Comparison of ENCODE assay signal across 1 cellular context in the genomic region with DNA sequence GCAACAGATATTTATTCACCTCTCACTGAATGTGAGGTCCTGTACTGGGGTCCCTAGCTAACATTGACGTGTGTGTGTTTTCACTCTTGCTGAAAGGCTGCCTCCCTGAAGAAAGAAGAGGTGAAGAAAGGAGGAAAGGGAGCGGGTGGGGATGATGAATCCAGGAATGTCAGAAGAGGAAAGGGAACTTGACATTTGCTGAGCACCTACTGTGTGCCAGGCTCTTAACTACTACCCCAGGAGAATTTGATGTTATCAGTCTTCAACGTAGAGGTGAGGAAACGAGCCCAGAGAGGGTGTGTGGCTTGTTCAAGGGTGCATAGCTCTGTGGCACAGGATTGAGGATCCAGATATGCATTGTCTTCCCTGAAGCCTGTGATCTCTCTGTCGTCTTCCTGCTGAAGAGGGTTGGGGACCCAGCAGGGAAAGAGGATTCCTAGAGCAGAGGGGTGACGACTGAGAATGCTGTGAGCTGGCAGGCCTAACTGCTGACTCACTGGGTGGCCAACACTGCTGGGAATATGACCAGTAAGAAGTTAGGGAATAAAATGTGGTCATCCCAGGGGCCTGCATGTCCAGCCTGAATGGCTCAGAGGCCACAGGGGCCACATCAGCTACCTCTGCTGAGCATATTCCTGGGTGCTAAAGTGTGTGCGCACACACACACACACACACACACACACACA.
TF ChIP-seq lines count a peak whose summit lies in the region.

No MANE protein-coding gene starts in this region.

TF ChIP-seq in HCT116, 20 proteins besides CTCF, POLR2A, EP300 and RAD21 (continued from another document):
- TF ChIP-seq, protein P1, sequence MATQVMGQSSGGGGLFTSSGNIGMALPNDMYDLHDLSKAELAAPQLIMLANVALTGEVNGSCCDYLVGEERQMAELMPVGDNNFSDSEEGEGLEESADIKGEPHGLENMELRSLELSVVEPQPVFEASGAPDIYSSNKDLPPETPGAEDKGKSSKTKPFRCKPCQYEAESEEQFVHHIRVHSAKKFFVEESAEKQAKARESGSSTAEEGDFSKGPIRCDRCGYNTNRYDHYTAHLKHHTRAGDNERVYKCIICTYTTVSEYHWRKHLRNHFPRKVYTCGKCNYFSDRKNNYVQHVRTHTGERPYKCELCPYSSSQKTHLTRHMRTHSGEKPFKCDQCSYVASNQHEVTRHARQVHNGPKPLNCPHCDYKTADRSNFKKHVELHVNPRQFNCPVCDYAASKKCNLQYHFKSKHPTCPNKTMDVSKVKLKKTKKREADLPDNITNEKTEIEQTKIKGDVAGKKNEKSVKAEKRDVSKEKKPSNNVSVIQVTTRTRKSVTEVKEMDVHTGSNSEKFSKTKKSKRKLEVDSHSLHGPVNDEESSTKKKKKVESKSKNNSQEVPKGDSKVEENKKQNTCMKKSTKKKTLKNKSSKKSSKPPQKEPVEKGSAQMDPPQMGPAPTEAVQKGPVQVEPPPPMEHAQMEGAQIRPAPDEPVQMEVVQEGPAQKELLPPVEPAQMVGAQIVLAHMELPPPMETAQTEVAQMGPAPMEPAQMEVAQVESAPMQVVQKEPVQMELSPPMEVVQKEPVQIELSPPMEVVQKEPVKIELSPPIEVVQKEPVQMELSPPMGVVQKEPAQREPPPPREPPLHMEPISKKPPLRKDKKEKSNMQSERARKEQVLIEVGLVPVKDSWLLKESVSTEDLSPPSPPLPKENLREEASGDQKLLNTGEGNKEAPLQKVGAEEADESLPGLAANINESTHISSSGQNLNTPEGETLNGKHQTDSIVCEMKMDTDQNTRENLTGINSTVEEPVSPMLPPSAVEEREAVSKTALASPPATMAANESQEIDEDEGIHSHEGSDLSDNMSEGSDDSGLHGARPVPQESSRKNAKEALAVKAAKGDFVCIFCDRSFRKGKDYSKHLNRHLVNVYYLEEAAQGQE (IDR thresholded peaks at IDR 0.05; ENCODE audit: low read depth): no peak
- TF ChIP-seq ZFX (IDR thresholded peaks at IDR 0.05): no peak
- TF ChIP-seq EZH2 (IDR thresholded peaks at IDR 0.05): no peak
- TF ChIP-seq CBX3 (IDR thresholded peaks at IDR 0.05; ENCODE audit: low read depth): no peak
- TF ChIP-seq, protein P2, sequence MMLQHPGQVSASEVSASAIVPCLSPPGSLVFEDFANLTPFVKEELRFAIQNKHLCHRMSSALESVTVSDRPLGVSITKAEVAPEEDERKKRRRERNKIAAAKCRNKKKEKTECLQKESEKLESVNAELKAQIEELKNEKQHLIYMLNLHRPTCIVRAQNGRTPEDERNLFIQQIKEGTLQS (IDR thresholded peaks at IDR 0.05): no peak
- no peak for TF ChIP-seq ELF1 (IDR thresholded peaks at IDR 0.05; ENCODE audit: borderline replicate concordance, low read depth)
- TF ChIP-seq, protein P3, sequence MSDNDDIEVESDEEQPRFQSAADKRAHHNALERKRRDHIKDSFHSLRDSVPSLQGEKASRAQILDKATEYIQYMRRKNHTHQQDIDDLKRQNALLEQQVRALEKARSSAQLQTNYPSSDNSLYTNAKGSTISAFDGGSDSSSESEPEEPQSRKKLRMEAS (IDR thresholded peaks at IDR 0.05): no peak
- no peak for TF ChIP-seq ZNF274 (IDR thresholded peaks at IDR 0.05; ENCODE audit: low read depth, low read length)
- no peak for TF ChIP-seq SRF (IDR thresholded peaks at IDR 0.05; ENCODE audit: low read depth)
- no peak for TF ChIP-seq EZH2phosphoT487 (IDR thresholded peaks at IDR 0.05; ENCODE audit: borderline replicate concordance)
- no peak for TF ChIP-seq FOSL1 (IDR thresholded peaks at IDR 0.05; ENCODE audit: low read depth)
